In genomic region chr4:183101956-183102480, GRCh38 we compare ENCODE assay signal across 1 cellular context.
TF ChIP-seq lines count a peak whose summit lies in the region.

No MANE protein-coding gene starts in this region.

TF ChIP-seq in HepG2, 621 proteins besides CTCF, POLR2A, EP300 and RAD21 (continued from another document):
- TF ChIP-seq IRF2 (CRISPR knock-in tag; IDR thresholded peaks at IDR 0.05) = peak; percentile 22; the same call in 1 of the 2 replicates
- peak; percentile 39; the same call in 1 of the 2 replicates for TF ChIP-seq POGZ (CRISPR knock-in tag; IDR thresholded peaks at IDR 0.05)
- no peak for TF ChIP-seq HIC2 (CRISPR knock-in tag; IDR thresholded peaks at IDR 0.05; ENCODE audit: low read depth)
- TF ChIP-seq ZMYM3 (CRISPR knock-in tag; IDR thresholded peaks at IDR 0.05) = no peak
- TF ChIP-seq KDM4B (CRISPR knock-in tag; IDR thresholded peaks at IDR 0.05) = no peak
- no peak for TF ChIP-seq HIVEP1 (CRISPR knock-in tag; IDR thresholded peaks at IDR 0.05)
- peak; percentile 71 for TF ChIP-seq HDAC2 (CRISPR knock-in tag; IDR thresholded peaks at IDR 0.05)
- no peak for TF ChIP-seq ZNF431 (CRISPR knock-in tag; IDR thresholded peaks at IDR 0.05; ENCODE audit: borderline replicate concordance, low read depth)
- no peak for TF ChIP-seq YY1 (IDR thresholded peaks at IDR 0.05; ENCODE audit: insufficient read depth, insufficient replicate concordance, low read depth, low read length)
- TF ChIP-seq ZNF367 (CRISPR knock-in tag; IDR thresholded peaks at IDR 0.05; ENCODE audit: borderline replicate concordance) = no peak
